ENCODE assay signal across 18 cellular contexts in genomic region chr1:118210051-118210722, GRCh38. TPM values are rescaled to one million over a fixed set of nuclear protein-coding genes. Genes with fewer than 3 reads are reported as not detected.
DNase-seq lines count a peak whose midpoint lies in the region; ATAC-seq, FAIRE-seq and TF ChIP-seq lines count a peak whose summit lies in the region.
"Had no signal": no experiment of that assay in that cellular context is flagged by ENCODE, and none has a peak within 500 bp of the region (broad histone marks: within the 10 kb centered on the region; RNA-seq: fewer than 3 reads in every experiment).

No MANE protein-coding gene starts in this region.

- no peak overlapping the region for H3K4ac ChIP-seq in H1 (replicated peaks; ENCODE audit: insufficient read length, low read depth, low read length)

- H4K5ac ChIP-seq in H1 (ENCODE audit: insufficient read length, low read depth, low read length) = no peak overlapping the region

- H3K23me2 ChIP-seq in H1 (ENCODE audit: low read depth, low read length) = no peaks in the 10 kb centered on the region

- H2AK5ac ChIP-seq in H1 (ENCODE audit: low read depth, low read length) = no peak overlapping the region

- CTCF ChIA-PET in H1 (lab: Charles Lee; ENCODE audit: partially characterized antibody) = interaction anchor here (0.7 kb wide), 1 partner anchor 13 kb away, joined by 3 read pairs; no protein-coding TSS in a partner anchor

- H3K4me1 Mint-ChIP-seq in immature natural killer cell = no peaks in the 10 kb centered on the region
- H3K4me1 Mint-ChIP-seq in stimulated activated naive B cell treated with anti-CD40 and anti-IgM and Interleukin-4, amounts not matched to agents 10 μg/mL and 1 μg/mL and 100 μg/mL, for 72 hours = no peaks in the 10 kb centered on the region
- H3K4me1 Mint-ChIP-seq: H9 had no signal

- H3K9me3 ChIP-seq in H1 (ENCODE audit: insufficient read depth in 2 of 2, low read depth in 1 of 2, low read length in 1 of 2) (no peaks in the 10 kb centered on the region), esophagus squamous epithelium (no peaks in the 10 kb centered on the region)
- H3K9me3 ChIP-seq: A549, BE2C had no signal

- no peak overlapping the region for H2BK12ac ChIP-seq in H1 (ENCODE audit: low read depth, low read length)

- H4K91ac ChIP-seq in H1 (replicated peaks; ENCODE audit: insufficient read length, low read length) = no peak overlapping the region

- 89% methylated on average over 1 of the region's 1 CpG; no CpG with 5 or more reads in 1 of the 2 experiments for WGBS in H1 (ENCODE audit: extremely low coverage in 1 of 2, insufficient coverage in 1 of 2, insufficient read length in 1 of 2, insufficient replicate concordance in 2 of 2, low coverage in 1 of 2, low lambda C conversion rate in 2 of 2, missing lambda C conversion rate in 1 of 2), 2 experiments
- WGBS in esophagus squamous epithelium, 2 donors = 55 to 64% methylated on average over 1 of the region's 1 CpG

- H3K27me3 ChIP-seq in H1 (replicated peaks in 1 of 4; ENCODE audit: control insufficient read depth in 3 of 4, extremely low read depth in 1 of 4, insufficient read depth in 3 of 4, low read length in 3 of 4) (peaks cover 0 to 1% (median 0%) of the 10 kb centered on the region in 4 experiments; a peak in 1 of 7 replicates), esophagus squamous epithelium (no peaks in the 10 kb centered on the region)
- H3K27me3 ChIP-seq: BE2C had no signal

- H4K8ac ChIP-seq in H1 (ENCODE audit: extremely low read depth, insufficient read depth, low read length) = no peak overlapping the region

- H3K79me2 ChIP-seq in H1 (ENCODE audit: control insufficient read depth in 1 of 2, insufficient read depth in 2 of 2, low read length in 2 of 2) = no peaks in the 10 kb centered on the region

- TF ChIP-seq POLR2A in H1 (IDR thresholded peaks at IDR 0.05; ENCODE audit: control extremely low read depth in 1 of 2, low read depth in 2 of 2, low read length in 2 of 2) = no peak
- TF ChIP-seq POLR2A in esophagus squamous epithelium (IDR thresholded peaks at IDR 0.05) = no peak

- ATAC-seq in stimulated activated naive B cell treated with anti-CD40 and anti-IgM and Interleukin-4, amounts not matched to agents 10 μg/mL and 1 μg/mL and 100 μg/mL, for 72 hours (replicated peaks) = no peak
- ATAC-seq: A549, GM23338 had no signal

- no peak overlapping the region for H3K4me3 Mint-ChIP-seq in immature natural killer cell
- H3K4me3 Mint-ChIP-seq in stimulated activated naive B cell treated with anti-CD40 and anti-IgM and Interleukin-4, amounts not matched to agents 10 μg/mL and 1 μg/mL and 100 μg/mL, for 72 hours = no peak overlapping the region
- H3K4me3 Mint-ChIP-seq: CD4-positive, alpha-beta memory T cell; GM23338; H9 had no signal

- no peaks in the 10 kb centered on the region for H3K36me3 Mint-ChIP-seq in immature natural killer cell
- no peaks in the 10 kb centered on the region for H3K36me3 Mint-ChIP-seq in stimulated activated naive B cell treated with anti-CD40 and anti-IgM and Interleukin-4, amounts not matched to agents 10 μg/mL and 1 μg/mL and 100 μg/mL, for 72 hours
- H3K36me3 Mint-ChIP-seq: CD4-positive, alpha-beta memory T cell had no signal

- H3K27ac ChIP-seq in H1 (ENCODE audit: low read depth, low read length) (no peak overlapping the region), esophagus squamous epithelium (peak overlapping the region in 3 of 4 donors; percentile 27 to 56 (median 55))
- H3K27ac ChIP-seq: A549, C4-2B had no signal

- POLR2A ChIA-PET in H1 (lab: Charles Lee; ENCODE audit: partially characterized antibody) = no interaction called here

- no peak overlapping the region for H3K18ac ChIP-seq in H1 (ENCODE audit: extremely low read depth, low read length)

- H3K56ac ChIP-seq in H1 (replicated peaks; ENCODE audit: insufficient read length, low read depth, low read length) = no peak overlapping the region

- no peak overlapping the region for H3K23ac ChIP-seq in H1 (ENCODE audit: insufficient read length)

- H2BK20ac ChIP-seq in H1 (ENCODE audit: low read length) = no peak overlapping the region

- TF ChIP-seq EP300 in H1 (IDR thresholded peaks at IDR 0.05; ENCODE audit: borderline replicate concordance in 1 of 2, low read depth in 2 of 2, low read length in 2 of 2) = no peak

- H2BK15ac ChIP-seq in H1 (ENCODE audit: low read length) = no peak overlapping the region

- no peak overlapping the region for H3K14ac ChIP-seq in H1 (ENCODE audit: insufficient read length)

- no peaks in the 10 kb centered on the region for H3K36me3 ChIP-seq in H1 (ENCODE audit: control insufficient read depth in 2 of 4, insufficient read depth in 4 of 4, low read length in 3 of 4)
- no peaks in the 10 kb centered on the region for H3K36me3 ChIP-seq in esophagus squamous epithelium
- H3K36me3 ChIP-seq: BE2C had no signal

- no peak overlapping the region for H2BK5ac ChIP-seq in H1 (ENCODE audit: low read depth, low read length)

- no peak for FAIRE-seq in H1 (lab: Jason Lieb, UNC)
- FAIRE-seq: A549, GM12892 had no signal

- no peak overlapping the region for H2BK120ac ChIP-seq in H1 (replicated peaks; ENCODE audit: low read depth, low read length)

- H3K27me3 Mint-ChIP-seq in immature natural killer cell (ENCODE audit: low read depth in 3 of 3) = peaks cover 0 to 3% (median 3%) of the 10 kb centered on the region in 3 donors
- H3K27me3 Mint-ChIP-seq in stimulated activated naive B cell treated with anti-CD40 and anti-IgM and Interleukin-4, amounts not matched to agents 10 μg/mL and 1 μg/mL and 100 μg/mL, for 72 hours = no peaks in the 10 kb centered on the region
- H3K27me3 Mint-ChIP-seq: CD4-positive, alpha-beta memory T cell had no signal

- H3K4me3 ChIP-seq in H1 (ENCODE audit: extremely low read depth in 1 of 4, insufficient read depth in 2 of 4, low read depth in 3 of 4, low read length in 4 of 4) (no peak overlapping the region), esophagus squamous epithelium (no peak overlapping the region)
- H3K4me3 ChIP-seq: A549, GM23338 had no signal

- no peak overlapping the region for H3K9ac ChIP-seq in H1 (replicated peaks in 1 of 4; ENCODE audit: extremely low read depth in 1 of 4, low read depth in 3 of 4, low read length in 3 of 4)

- DNase-seq in NCI-H446 (lab: John Stamatoyannopoulos, UW) (peak; percentile 61 to 78), NCI-H446 treated with DMSO at 0.1 percent for 48 hours (lab: John Stamatoyannopoulos, UW) (peak; percentile 66), H1 (ENCODE audit: low read depth in 1 of 2, low spot score in 2 of 2) (no peak), esophagus squamous epithelium (lab: John Stamatoyannopoulos, UW) (no peak), immature natural killer cell (no peak), dermis blood vessel endothelial cell (no peak)
- DNase-seq in stimulated activated naive B cell treated with anti-CD40 and anti-IgM and Interleukin-4, amounts not matched to agents 10 μg/mL and 1 μg/mL and 100 μg/mL, for 72 hours = no peak
- DNase-seq: BE2C; CD4-positive, alpha-beta memory T cell; DND-41; GDM1; H9 had no signal

- TF ChIP-seq RAD21 in H1 (IDR thresholded peaks at IDR 0.05 in 1 of 2, conservative IDR thresholded peaks at IDR 0.05 in 1 of 2; ENCODE audit: low read depth in 2 of 2, low read length in 2 of 2) = no peak

- intact Hi-C loops in esophagus squamous epithelium (cut with DNase I) = no loop called here

- H3K79me1 ChIP-seq in H1 (ENCODE audit: low read depth, low read length) = no peaks in the 10 kb centered on the region

- H4K20me1 ChIP-seq in H1 (replicated peaks in 1 of 2; ENCODE audit: control insufficient read depth in 1 of 2, insufficient read depth in 2 of 2, low read length in 2 of 2) = no peaks in the 10 kb centered on the region

- peaks cover 0 to 14% (median 6%) of the 10 kb centered on the region in 6 donors for H3K9me3 Mint-ChIP-seq in immature natural killer cell
- no peaks in the 10 kb centered on the region for H3K9me3 Mint-ChIP-seq in stimulated activated naive B cell treated with anti-CD40 and anti-IgM and Interleukin-4, amounts not matched to agents 10 μg/mL and 1 μg/mL and 100 μg/mL, for 72 hours
- H3K9me3 Mint-ChIP-seq: GM23338, H9 had no signal

- no peak overlapping the region for H3K27ac Mint-ChIP-seq in immature natural killer cell
- no peak overlapping the region for H3K27ac Mint-ChIP-seq in stimulated activated naive B cell treated with anti-CD40 and anti-IgM and Interleukin-4, amounts not matched to agents 10 μg/mL and 1 μg/mL and 100 μg/mL, for 72 hours
- H3K27ac Mint-ChIP-seq: CD4-positive, alpha-beta memory T cell; GM23338; H9 had no signal

- no peaks in the 10 kb centered on the region for H3K4me1 ChIP-seq in H1 (replicated peaks in 1 of 4; ENCODE audit: control insufficient read depth in 3 of 4, insufficient read depth in 4 of 4, low read length in 3 of 4)
- peaks cover 3 to 26% (median 12%) of the 10 kb centered on the region in 3 donors for H3K4me1 ChIP-seq in esophagus squamous epithelium
- H3K4me1 ChIP-seq: A549, BE2C had no signal

- H2AFZ ChIP-seq in H1 (ENCODE audit: low read length) = 0 out of 2 replicates have a peak overlapping the region, but pooled peaks have one; percentile 39
- H2AFZ ChIP-seq: GM23338 had no signal

- no peak overlapping the region for H3K4me2 ChIP-seq in H1 (ENCODE audit: insufficient read depth in 1 of 2, low read depth in 2 of 2, low read length in 2 of 2)
- H3K4me2 ChIP-seq: A549, GM23338 had no signal

- TF ChIP-seq CTCF in H1 (IDR thresholded peaks at IDR 0.05; ENCODE audit: control extremely low read depth in 1 of 3, insufficient read depth in 1 of 3, low read depth in 1 of 3, low read length in 3 of 3) (no peak), esophagus squamous epithelium (IDR thresholded peaks at IDR 0.05) (no peak)

TF ChIP-seq in H1, 55 proteins besides CTCF, POLR2A, EP300 and RAD21:
- TF ChIP-seq CBX8 (IDR thresholded peaks at IDR 0.05; ENCODE audit: borderline replicate concordance, low read depth, low read length) (no peak), HDAC2 (IDR thresholded peaks at IDR 0.05; ENCODE audit: borderline replicate concordance in 1 of 2, low read depth in 2 of 2, low read length in 2 of 2) (no peak), TCF12 (IDR thresholded peaks at IDR 0.05; ENCODE audit: low read depth, low read length) (no peak), KDM4A (IDR thresholded peaks at IDR 0.05; ENCODE audit: low read depth, low read length, severe bottlenecking) (no peak)

RNA-seq across cellular contexts. Expression of gene SPAG17, which starts 25.2 kb away (rescaled TPM):
- 0.56 and 0.67 TPM in 2 replicates for total RNA-seq in H1 (2021; fragmentation: NEBNext Ultra II Directional; extraction: Animal tissue kit (Norgen Biotek cat#: 25700))
- polyA plus RNA-seq in H1 (2011; rRNA removed) (0.20 and 0.62 TPM in 2 replicates), immature natural killer cell (not detected)
- polyA plus RNA-seq in H1 (2011; cell fraction: cytosol; rRNA removed) = 0.25 TPM
- polyA plus RNA-seq in H1 (2011; cell fraction: nucleus; rRNA removed) = 2.4 TPM
- 0.51 to 0.94 TPM (median 0.79 TPM) in 4 replicates for polyA plus RNA-seq in H1 (2012, experiment 1 of 2)
- not detected for polyA plus RNA-seq in H1 (2012, experiment 2 of 2)
- 0.91 TPM for polyA plus RNA-seq in H1 (2013, experiment 1 of 2)
- polyA plus RNA-seq in H1 (2013, experiment 2 of 2) = 0.87 TPM
- polyA minus RNA-seq in H1 (2011; rRNA and poly(A)+ RNA removed) = 0.05 and 3.5 TPM in 2 replicates
- not detected for polyA minus RNA-seq in H1 (2011; cell fraction: cytosol; rRNA and poly(A)+ RNA removed)
- 5.0 TPM for polyA minus RNA-seq in H1 (2011; cell fraction: nucleus; rRNA and poly(A)+ RNA removed)
- total RNA-seq in esophagus squamous epithelium (10 to 100 TPM in 3 of 4 donors, 1 to 10 TPM in 1; 8.8 to 20.9 (median 13.8) TPM), dermis blood vessel endothelial cell (0.51 TPM in 1 of 2 replicates, not detected in the other)
- total RNA-seq: CD4-positive, alpha-beta memory T cell; HT-29 had no signal
- polyA plus RNA-seq: AG04450; CD4-positive, alpha-beta memory T cell had no signal

Comparison
In these comparisons a context has a peak if more than half of its experiments do, and no peak if none do; other contexts are left out.
1. DNase-seq: peak in NCI-H446 (2 of 2) and NCI-H446 treated with DMSO at 0.1 percent for 48 hours (single experiment); none in H1 (0 of 2), esophagus squamous epithelium (single experiment), immature natural killer cell (0 of 3), dermis blood vessel endothelial cell (single experiment) and stimulated activated naive B cell treated with anti-CD40 and anti-IgM and Interleukin-4, amounts not matched to agents 10 μg/mL and 1 μg/mL and 100 μg/mL, for 72 hours (single experiment).